13 cellular contexts compared by ENCODE assay signal in the genomic region with DNA sequence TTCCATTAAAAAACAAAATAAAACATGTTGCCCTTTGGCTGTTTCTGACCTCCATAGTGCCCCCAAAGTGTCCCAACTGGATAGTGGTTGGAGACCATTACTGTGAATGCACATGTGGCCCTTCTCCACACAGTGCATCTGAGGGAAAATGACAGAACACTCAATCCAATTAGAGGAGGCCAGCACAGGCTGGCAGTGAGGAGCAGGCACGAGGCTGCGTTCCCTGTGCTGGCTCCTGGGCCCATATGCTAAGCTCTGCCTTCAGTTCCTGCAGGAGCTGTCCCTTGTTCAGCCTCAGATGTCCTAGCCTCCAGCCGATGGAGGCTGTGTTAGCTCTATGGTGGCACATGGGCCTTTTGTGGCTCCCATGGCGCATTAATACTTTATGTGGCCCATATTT. TPM values are rescaled to one million over a fixed set of nuclear protein-coding genes. Genes with fewer than 3 reads are reported as not detected.
DNase-seq lines count a peak whose midpoint lies in the region; ATAC-seq, FAIRE-seq and TF ChIP-seq lines count a peak whose summit lies in the region.
"Had no signal": no experiment of that assay in that cellular context is flagged by ENCODE, and none has a peak within 500 bp of the region (broad histone marks: within the 10 kb centered on the region; RNA-seq: fewer than 3 reads in every experiment).

No MANE protein-coding gene starts in this region.

- H3K9me3 Mint-ChIP-seq in dendritic cell treated with granulocyte-macrophage colony-stimulating factor and Interleukin-4, amounts not matched to agents 40 ng/mL and 50 ng/mL, for 4 days: no peaks in the 10 kb centered on the region
- no peaks in the 10 kb centered on the region for H3K9me3 Mint-ChIP-seq in stimulated activated effector memory CD8-positive, alpha-beta T cell treated with anti-CD3 and anti-CD28 coated beads, Interleukin-12 subunit alpha, Interleukin-12 subunit beta, amount 100 ng/mL, for 72 hours

- H3K4me3 Mint-ChIP-seq in dendritic cell treated with granulocyte-macrophage colony-stimulating factor and Interleukin-4, amounts not matched to agents 40 ng/mL and 50 ng/mL, for 4 days: no peak overlapping the region
- peak overlapping the region; percentile 54 for H3K4me3 Mint-ChIP-seq in stimulated activated effector memory CD8-positive, alpha-beta T cell treated with anti-CD3 and anti-CD28 coated beads, Interleukin-12 subunit alpha, Interleukin-12 subunit beta, amount 100 ng/mL, for 72 hours

- no peak for TF ChIP-seq POLR2A in GM12891 (IDR thresholded peaks at IDR 0.05; ENCODE audit: low read depth, low read length)

- H3K4me1 Mint-ChIP-seq in dendritic cell treated with granulocyte-macrophage colony-stimulating factor and Interleukin-4, amounts not matched to agents 40 ng/mL and 50 ng/mL, for 4 days (ENCODE audit: low read depth): peaks cover 76% of the 10 kb centered on the region
- peaks cover 48% of the 10 kb centered on the region for H3K4me1 Mint-ChIP-seq in stimulated activated effector memory CD8-positive, alpha-beta T cell treated with anti-CD3 and anti-CD28 coated beads, Interleukin-12 subunit alpha, Interleukin-12 subunit beta, amount 100 ng/mL, for 72 hours

- no peak for ATAC-seq in stimulated activated effector memory CD8-positive, alpha-beta T cell treated with anti-CD3 and anti-CD28 coated beads, Interleukin-12 subunit alpha, Interleukin-12 subunit beta, amount 100 ng/mL, for 72 hours

- intact Hi-C loops in dendritic cell treated with granulocyte-macrophage colony-stimulating factor and Interleukin-4, amounts not matched to agents 40 ng/mL and 50 ng/mL, for 4 days (cut with micrococcal nuclease): loop anchor here (2.0 to 5.0 kb wide), 2 partner anchors 36 to 81 kb away; partner anchors contain the start of genes ALG2 and SEC61B

- FAIRE-seq in GM12891 (lab: Jason Lieb, UNC): peak; percentile 23

- peak overlapping the region; percentile 37 for H3K27ac Mint-ChIP-seq in dendritic cell treated with granulocyte-macrophage colony-stimulating factor and Interleukin-4, amounts not matched to agents 40 ng/mL and 50 ng/mL, for 4 days
- peak overlapping the region; percentile 89 for H3K27ac Mint-ChIP-seq in stimulated activated effector memory CD8-positive, alpha-beta T cell treated with anti-CD3 and anti-CD28 coated beads, Interleukin-12 subunit alpha, Interleukin-12 subunit beta, amount 100 ng/mL, for 72 hours

- no peaks in the 10 kb centered on the region for H3K27me3 Mint-ChIP-seq in dendritic cell treated with granulocyte-macrophage colony-stimulating factor and Interleukin-4, amounts not matched to agents 40 ng/mL and 50 ng/mL, for 4 days

- no peaks in the 10 kb centered on the region for H3K36me3 Mint-ChIP-seq in dendritic cell treated with granulocyte-macrophage colony-stimulating factor and Interleukin-4, amounts not matched to agents 40 ng/mL and 50 ng/mL, for 4 days (ENCODE audit: low read depth)
- peaks cover 4% of the 10 kb centered on the region for H3K36me3 Mint-ChIP-seq in stimulated activated effector memory CD8-positive, alpha-beta T cell treated with anti-CD3 and anti-CD28 coated beads, Interleukin-12 subunit alpha, Interleukin-12 subunit beta, amount 100 ng/mL, for 72 hours

- DNase-seq in GM12891 (ENCODE audit: insufficient read length, low spot score): no peak
- peak; percentile 94 for DNase-seq in NCI-H82 (lab: John Stamatoyannopoulos, UW)
- DNase-seq in stimulated activated effector memory CD8-positive, alpha-beta T cell treated with anti-CD3 and anti-CD28 coated beads, Interleukin-12 subunit alpha, Interleukin-12 subunit beta, amount 100 ng/mL, for 72 hours (ENCODE audit: low spot score in 2 of 2): no peak
- DNase-seq in stimulated activated naive CD4-positive, alpha-beta T cell (lab: John Stamatoyannopoulos, UW): no peak
- no peak for DNase-seq in NCI-H187 treated with DMSO at 0.1 percent for 48 hours (lab: John Stamatoyannopoulos, UW)
- DNase-seq in NCI-H1417 (lab: John Stamatoyannopoulos, UW): no peak
- DNase-seq: DMS79, NCI-H1105, NCI-H187, NCI-H2227 treated with DMSO at 0.1 percent for 48 hours, PC-9, SIG-M5 had no signal

TF ChIP-seq in GM12891, 5 proteins besides CTCF, POLR2A, EP300 and RAD21:
- TF ChIP-seq TAF1 (IDR thresholded peaks at IDR 0.05; ENCODE audit: low read depth, low read length) (no peak), PAX5 (IDR thresholded peaks at IDR 0.05; ENCODE audit: insufficient read depth, low read length, severe bottlenecking) (no peak), POLR2AphosphoS5 (IDR thresholded peaks at IDR 0.05; ENCODE audit: low read depth, low read length) (no peak), POU2F2 (IDR thresholded peaks at IDR 0.05; ENCODE audit: low read depth, low read length) (no peak), SPI1 (IDR thresholded peaks at IDR 0.05; ENCODE audit: low read depth, low read length) (no peak)

RNA-seq across cellular contexts. Expression of gene ALG2, which starts 35.8 kb away (rescaled TPM):
- 25.7 TPM for polyA plus RNA-seq in GM12891 (2012; ENCODE audit: low read depth, missing spikeins)

RNA-seq across cellular contexts. Expression of gene SEC61B, which starts 36.2 kb away (rescaled TPM):
- polyA plus RNA-seq in GM12891 (2012; ENCODE audit: low read depth, missing spikeins): 570 TPM
